In genomic region chr10:96452494-96452893, GRCh38 we compare ENCODE assay signal across 23 cellular contexts.
DNase-seq lines count a peak whose midpoint lies in the region; ATAC-seq and TF ChIP-seq lines count a peak whose summit lies in the region.
"Had no signal": no experiment of that assay in that cellular context is flagged by ENCODE, and none has a peak within 500 bp of the region (broad histone marks: within the 10 kb centered on the region; RNA-seq: fewer than 3 reads in every experiment).

No MANE protein-coding gene starts in this region.

- DNase-seq in epithelial cell of prostate (ENCODE audit: low read depth, low spot score) (no peak), left colon (no peak), posterior vena cava (ENCODE audit: low spot score) (no peak), HPDE6-E6E7 (ENCODE audit: extremely low spot score) (no peak), erythroblast (lab: John Stamatoyannopoulos, UW) (no peak)
- DNase-seq: 8988T; ACHN; AML-193; BE2C; CD4-positive, alpha-beta T cell; CD8-positive, alpha-beta memory T cell; DMS 273 treated with DMSO at 0.1 percent for 48 hours; DMS79; EL; GDM1; GOT3; H7; HCEC 1CT had no signal

- H3K27me3 ChIP-seq in HUES6 (ENCODE audit: control insufficient read depth, insufficient read depth, low read length): no peaks in the 10 kb centered on the region
- H3K27me3 ChIP-seq: BE2C; BLaER1 treated with 17β-estradiol and CSF1 and Interleukin-3, amounts not matched to agents 10 nM and 100 nM had no signal

- intact Hi-C loops in left colon (cut with DNase I, micrococcal nuclease): no loop called here
- intact Hi-C loops in posterior vena cava (cut with DNase I): no loop called here

- H3K4me1 ChIP-seq in HUES6 (ENCODE audit: control insufficient read depth, insufficient read depth, low read length): peaks cover 63% of the 10 kb centered on the region
- H3K4me1 ChIP-seq: A549, BE2C had no signal

- no peaks in the 10 kb centered on the region for H3K9me3 ChIP-seq in HUES6 (ENCODE audit: control insufficient read depth, insufficient read depth, low read depth, low read length)
- H3K9me3 ChIP-seq: A549; BE2C; BLaER1 treated with 17β-estradiol and CSF1 and Interleukin-3, amounts not matched to agents 10 nM and 100 nM had no signal

- no peak overlapping the region for H3K9ac ChIP-seq in HUES6 (ENCODE audit: low read length)
- H3K9ac ChIP-seq: BLaER1 treated with 17β-estradiol and CSF1 and Interleukin-3, amounts not matched to agents 10 nM and 100 nM had no signal

- ATAC-seq in left colon (peak; percentile 73), GM18870 (IDR thresholded peaks at IDR 0.05; ENCODE audit: unreplicated experiment) (no peak)
- ATAC-seq: A549, GM12878 had no signal

- H3K27ac ChIP-seq in HUES6 (ENCODE audit: low read depth, low read length) (peak overlapping the region; percentile 18; the same call in 1 of the 2 replicates), epithelial cell of prostate (peak overlapping the region; percentile 15)
- H3K27ac ChIP-seq: A549; BLaER1 treated with 17β-estradiol and CSF1 and Interleukin-3, amounts not matched to agents 10 nM and 100 nM had no signal

- no peak overlapping the region for H3K4me3 ChIP-seq in HUES6 (ENCODE audit: low read depth, low read length)
- H3K4me3 ChIP-seq: A549; BLaER1 treated with 17β-estradiol and CSF1 and Interleukin-3, amounts not matched to agents 10 nM and 100 nM; GM12878 had no signal

- H3K36me3 ChIP-seq in HUES6 (ENCODE audit: control insufficient read depth, insufficient read depth, low read length): no peaks in the 10 kb centered on the region
- H3K36me3 ChIP-seq: BE2C; BLaER1 treated with 17β-estradiol and CSF1 and Interleukin-3, amounts not matched to agents 10 nM and 100 nM had no signal

- no peak for TF ChIP-seq POLR2A in erythroblast (IDR thresholded peaks at IDR 0.05; ENCODE audit: low read length)
